ENCODE assay signal across 30 cellular contexts in genomic region chr15:70797464-70797863, GRCh38. TPM values are rescaled to one million over a fixed set of nuclear protein-coding genes. Genes with fewer than 3 reads are reported as not detected.
"Had no signal": no experiment of that assay in that cellular context is flagged by ENCODE, and none has a peak within 500 bp of the region (broad histone marks: within the 10 kb centered on the region; RNA-seq: fewer than 3 reads in every experiment).

No MANE protein-coding gene starts in this region.

- H3K27me3 Mint-ChIP-seq: stimulated activated naive CD8-positive, alpha-beta T cell treated with anti-CD3 and anti-CD28 coated beads, Interleukin-15, amount 100 ng/mL, for 72 hours had no signal

- H3K4me3 ChIP-seq: left lung, lower lobe of right lung, neural progenitor cell, psoas muscle, right atrium auricular region, right lobe of liver, smooth muscle cell, transverse colon, upper lobe of right lung had no signal

- H3K36me3 ChIP-seq: left lung, lower lobe of right lung, neural progenitor cell, neutrophil, right atrium auricular region, right lobe of liver, transverse colon, upper lobe of right lung had no signal

- H3K27ac Mint-ChIP-seq: mesothelial cell of epicardium; naive B cell; natural killer cell; nephron progenitor cell; neural progenitor cell; stimulated activated memory B cell treated with anti-CD40 and anti-IgM and Interleukin-4, amounts not matched to agents 10 μg/mL and 1 μg/mL and 100 μg/mL, for 72 hours; stimulated activated naive CD8-positive, alpha-beta T cell treated with anti-CD3 and anti-CD28 coated beads, Interleukin-15, amount 100 ng/mL, for 72 hours had no signal

- H2AFZ ChIP-seq: neural progenitor cell, parathyroid adenoma had no signal

- H3K36me3 Mint-ChIP-seq: mesothelial cell of epicardium; naive B cell; natural killer cell; neural progenitor cell; stimulated activated memory B cell treated with anti-CD40 and anti-IgM and Interleukin-4, amounts not matched to agents 10 μg/mL and 1 μg/mL and 100 μg/mL, for 72 hours had no signal

- H3K9me3 ChIP-seq: left lung, lower lobe of right lung, neutrophil, psoas muscle, right atrium auricular region, right lobe of liver, transverse colon, upper lobe of right lung had no signal

- H3K27me3 ChIP-seq: neural progenitor cell, neutrophil, right atrium auricular region, right lobe of liver had no signal

- H3K4me3 Mint-ChIP-seq: mesothelial cell of epicardium; naive B cell; natural killer cell; nephron progenitor cell; neural progenitor cell; stimulated activated memory B cell treated with anti-CD40 and anti-IgM and Interleukin-4, amounts not matched to agents 10 μg/mL and 1 μg/mL and 100 μg/mL, for 72 hours; stimulated activated naive CD8-positive, alpha-beta T cell treated with anti-CD3 and anti-CD28 coated beads, Interleukin-15, amount 100 ng/mL, for 72 hours had no signal

- ATAC-seq: left colon; left lung; lower lobe of right lung; natural killer cell; psoas muscle; right lobe of liver; stimulated activated memory B cell treated with anti-CD40 and anti-IgM and Interleukin-4, amounts not matched to agents 10 μg/mL and 1 μg/mL and 100 μg/mL, for 72 hours; stimulated activated naive CD8-positive, alpha-beta T cell treated with anti-CD3 and anti-CD28 coated beads, Interleukin-15, amount 100 ng/mL, for 72 hours; upper lobe of right lung had no signal

- H3K4me2 ChIP-seq: neural progenitor cell, smooth muscle cell had no signal

- DNase-seq: hippocampal formation; kidney glomerular epithelial cell; left colon; left lung; lower lobe of right lung; mammary epithelial cell; mesendoderm; naive B cell; natural killer cell; nephron progenitor cell; occipital lobe; psoas muscle; right lobe of liver; stimulated activated CD4-positive, alpha-beta T cell treated with anti-CD3 and anti-CD28 coated beads, Interleukin-1b, Interleukin-23, amount 100 ng/mL, for 48 hours; stimulated activated CD4-positive, alpha-beta T cell treated with anti-CD3 and anti-CD28 coated beads, Interleukin-2, amount 100 ng/mL, for 48 hours; stimulated activated CD4-positive, alpha-beta T cell treated with anti-CD3 and anti-CD28 coated beads, Interleukin-4, amount 100 ng/mL, for 4 hours; stimulated activated CD8-positive, alpha-beta memory T cell treated with anti-CD3 and anti-CD28 coated beads, Interleukin-4, amount 100 ng/mL, for 48 hours; stimulated activated naive CD4-positive, alpha-beta T cell treated with Interleukin-2 at 50 U/mL for 16 hours; stimulated activated naive CD8-positive, alpha-beta T cell treated with anti-CD3 and anti-CD28 coated beads, Interleukin-15, amount 100 ng/mL, for 72 hours; substantia nigra; transverse colon; upper lobe of right lung had no signal

- H3K27ac ChIP-seq: left lung, lower lobe of right lung, neural progenitor cell, neutrophil, parathyroid adenoma, psoas muscle, right atrium auricular region, right lobe of liver, transverse colon, upper lobe of right lung had no signal

- H3K9ac ChIP-seq: neural progenitor cell, parathyroid adenoma had no signal

- H3K9me3 Mint-ChIP-seq: mesothelial cell of epicardium; naive B cell; natural killer cell; nephron progenitor cell; neural progenitor cell; stimulated activated memory B cell treated with anti-CD40 and anti-IgM and Interleukin-4, amounts not matched to agents 10 μg/mL and 1 μg/mL and 100 μg/mL, for 72 hours; stimulated activated naive CD8-positive, alpha-beta T cell treated with anti-CD3 and anti-CD28 coated beads, Interleukin-15, amount 100 ng/mL, for 72 hours had no signal

- H3K4me1 Mint-ChIP-seq: naive B cell; natural killer cell; stimulated activated memory B cell treated with anti-CD40 and anti-IgM and Interleukin-4, amounts not matched to agents 10 μg/mL and 1 μg/mL and 100 μg/mL, for 72 hours; stimulated activated naive CD8-positive, alpha-beta T cell treated with anti-CD3 and anti-CD28 coated beads, Interleukin-15, amount 100 ng/mL, for 72 hours had no signal

- H3K4me1 ChIP-seq: neural progenitor cell, parathyroid adenoma, psoas muscle had no signal

RNA-seq across cellular contexts. Expression of gene LARP6, which starts 56.5 kb away (rescaled TPM):
- total RNA-seq: mononuclear cell, natural killer cell had no signal
